ENCODE assay signal across 15 cellular contexts in the genomic region with DNA sequence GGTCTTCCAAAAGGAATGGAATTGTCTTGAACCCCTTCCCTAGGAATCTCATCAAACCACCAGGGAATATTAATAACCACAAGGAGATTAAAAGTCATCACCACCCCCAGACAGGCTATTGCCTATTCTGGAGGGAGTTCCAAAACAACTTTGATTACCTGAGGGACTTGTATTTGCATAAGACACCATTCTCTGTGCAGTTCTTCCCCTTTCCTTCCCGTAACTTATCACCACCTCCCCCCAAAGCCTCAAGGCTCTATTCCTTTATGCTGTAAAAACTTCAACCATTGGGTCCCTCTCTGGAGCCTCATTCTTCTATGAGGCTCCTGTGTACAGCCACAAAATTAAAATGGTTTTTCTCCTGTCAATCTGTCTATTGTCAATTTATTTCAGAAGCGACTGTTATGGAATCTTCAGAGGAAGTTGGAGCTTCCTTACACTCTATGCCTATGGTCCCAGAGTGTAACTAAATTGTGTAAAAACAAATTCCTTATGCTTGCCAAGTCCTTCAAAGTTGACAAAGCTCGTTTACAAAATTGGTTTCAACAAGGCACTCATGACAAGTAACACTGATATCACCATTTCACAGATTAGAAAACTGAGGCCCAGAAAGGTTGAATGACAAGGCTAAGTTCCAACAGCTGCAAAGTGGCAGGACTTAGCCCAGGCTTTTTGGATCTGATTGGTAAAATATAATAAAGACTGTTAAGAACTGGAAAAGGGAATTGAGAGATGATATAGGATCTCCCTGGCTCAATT.
"Had no signal": no experiment of that assay in that cellular context is flagged by ENCODE, and none has a peak within 500 bp of the region (broad histone marks: within the 10 kb centered on the region; RNA-seq: fewer than 3 reads in every experiment).

No MANE protein-coding gene starts in this region.

- DNase-seq: activated CD4-positive, alpha-beta T cell treated with anti-CD3 and anti-CD28 coated beads, Interleukin-2, amount 50 U/mL, for 48 hours; activated effector memory CD4-positive, alpha-beta T cell treated with anti-CD3 and anti-CD28 coated beads, Interleukin-2, amount 50 U/mL, for 16 hours; activated T-cell treated with anti-CD3 and anti-CD28 coated beads, Interleukin-2, amount 50 U/mL, for 24 hours; dorsolateral prefrontal cortex; erythroblast; midbrain; stimulated activated CD4-positive, alpha-beta T cell treated with anti-CD3 and anti-CD28 coated beads, Interleukin-12 subunit alpha, Interleukin-12 subunit beta, amount 100 ng/mL, for 4 hours; stimulated activated CD4-positive, alpha-beta T cell treated with anti-CD3 and anti-CD28 coated beads, Interleukin-2, amount 100 ng/mL, for 24 hours; T-helper 2 cell; thyroid gland had no signal

- ATAC-seq: gastroesophageal sphincter had no signal

- H3K9me3 ChIP-seq: gastroesophageal sphincter, thyroid gland had no signal

- H3K9me3 Mint-ChIP-seq: activated naive CD4-positive, alpha-beta T cell treated with anti-CD3 and anti-CD28 coated beads, Interleukin-2, amount 50 U/mL, for 24 hours; activated T-cell treated with anti-CD3 and anti-CD28 coated beads, Interleukin-2, amount 50 U/mL, for 24 hours had no signal

- FAIRE-seq: islet of Langerhans had no signal

- H3K36me3 ChIP-seq: cardiac muscle cell, gastroesophageal sphincter, thyroid gland had no signal

- H3K27me3 Mint-ChIP-seq: activated naive CD4-positive, alpha-beta T cell treated with anti-CD3 and anti-CD28 coated beads, Interleukin-2, amount 50 U/mL, for 24 hours; activated T-cell treated with anti-CD3 and anti-CD28 coated beads, Interleukin-2, amount 50 U/mL, for 24 hours had no signal

- H3K27ac ChIP-seq: cardiac muscle cell, dorsolateral prefrontal cortex, gastroesophageal sphincter, thyroid gland had no signal

- H3K4me3 ChIP-seq: cardiac muscle cell, dorsolateral prefrontal cortex, gastroesophageal sphincter, lung, thyroid gland had no signal

- H3K4me3 Mint-ChIP-seq: activated naive CD4-positive, alpha-beta T cell treated with anti-CD3 and anti-CD28 coated beads, Interleukin-2, amount 50 U/mL, for 24 hours; activated T-cell treated with anti-CD3 and anti-CD28 coated beads, Interleukin-2, amount 50 U/mL, for 24 hours had no signal

- H3K27ac Mint-ChIP-seq: activated naive CD4-positive, alpha-beta T cell treated with anti-CD3 and anti-CD28 coated beads, Interleukin-2, amount 50 U/mL, for 24 hours; activated T-cell treated with anti-CD3 and anti-CD28 coated beads, Interleukin-2, amount 50 U/mL, for 24 hours had no signal

- H3K27me3 ChIP-seq: cardiac muscle cell, dorsolateral prefrontal cortex, gastroesophageal sphincter, thyroid gland had no signal
